8 cellular contexts compared by ENCODE assay signal in genomic region chr13:76016799-76017198, GRCh38.
DNase-seq lines count a peak whose midpoint lies in the region; ATAC-seq, FAIRE-seq and TF ChIP-seq lines count a peak whose summit lies in the region.

No MANE protein-coding gene starts in this region.

- no peak for FAIRE-seq in RCC 7860 (lab: Jason Lieb, UNC)

- peak; percentile 75 for TF ChIP-seq CTCF in fibroblast of mammary gland (conservative IDR thresholded peaks at IDR 0.05; ENCODE audit: control insufficient read depth, insufficient read depth, low read depth, low read length)

- peak; percentile 44 for DNase-seq in NCI-H1092 treated with DMSO at 0.1 percent for 48 hours (lab: John Stamatoyannopoulos, UW)
- no peak for DNase-seq in NCI-H1092 (lab: John Stamatoyannopoulos, UW)
- DNase-seq in RCC 7860 (ENCODE audit: low spot score) = peak; percentile 5
- peak; percentile 53 for DNase-seq in fibroblast of mammary gland (ENCODE audit: low read depth)
- DNase-seq in superior temporal gyrus (ENCODE audit: extremely low spot score) = peak; percentile 31
- DNase-seq in stimulated activated CD4-positive, alpha-beta T cell treated with anti-CD3 and anti-CD28 coated beads, Interleukin-4, amount 100 ng/mL, for 1 hour = no peak

- ATAC-seq in GM19372 (IDR thresholded peaks at IDR 0.05; ENCODE audit: low read depth, unreplicated experiment) (peak; percentile 69), HG03108 (IDR thresholded peaks at IDR 0.05; ENCODE audit: unreplicated experiment) (peak; percentile 81)

- no peak overlapping the region for H3K4me3 ChIP-seq in fibroblast of mammary gland (ENCODE audit: control insufficient read depth, low read depth, low read length)

Comparison
In these comparisons a context has a peak if more than half of its experiments do, and no peak if none do; other contexts are left out.
1. DNase-seq: peak in NCI-H1092 treated with DMSO at 0.1 percent for 48 hours (single experiment), RCC 7860 (single experiment), fibroblast of mammary gland (single experiment) and superior temporal gyrus (single experiment); none in NCI-H1092 (single experiment) and stimulated activated CD4-positive, alpha-beta T cell treated with anti-CD3 and anti-CD28 coated beads, Interleukin-4, amount 100 ng/mL, for 1 hour (single experiment).